8 cellular contexts compared by ENCODE assay signal in genomic region chrX:71365876-71366673, GRCh38. TPM values are rescaled to one million over a fixed set of nuclear protein-coding genes. Genes with fewer than 3 reads are reported as not detected.
DNase-seq lines count a peak whose midpoint lies in the region; ATAC-seq and TF ChIP-seq lines count a peak whose summit lies in the region.

Gene TAF1, plus strand, starts transcription at chrX:71366357. Its CDS starts 18 bp downstream, at chrX:71366375.

- no peak for TF ChIP-seq CTCF in GM10248 (IDR thresholded peaks at IDR 0.05; ENCODE audit: control extremely low read depth, extremely low read depth, low read depth, missing control alignments)

- peaks cover 30% of the 10 kb centered on the region for H3K4me1 Mint-ChIP-seq in activated naive CD8-positive, alpha-beta T cell (ENCODE audit: low read depth)

- H3K36me3 Mint-ChIP-seq in activated naive CD8-positive, alpha-beta T cell, result no peaks in the 10 kb centered on the region

- CTCF ChIA-PET in GM10248 (lab: Yijun Ruan, JAX), result interaction anchor here (1.0 kb wide), 1 partner anchor 112 kb away, joined by 3 read pairs; the partner anchor contains the start of gene ZMYM3

- peak within 1 kb of the TSS; percentile 98 for H3K27ac Mint-ChIP-seq in activated naive CD8-positive, alpha-beta T cell

- H3K27me3 Mint-ChIP-seq in activated naive CD8-positive, alpha-beta T cell, result no peaks in the 10 kb centered on the region

- DNase-seq in GM10248 (ENCODE audit: extremely low spot score) (peak; percentile 90), NCI-H1105 (lab: John Stamatoyannopoulos, UW) (peak; percentile 92), SKM-1 treated with dmso at 0.1 percent for 144 hours (lab: John Stamatoyannopoulos, UW; ENCODE audit: unreplicated experiment) (peak; percentile 93), glomerular endothelial cell (ENCODE audit: extremely low read depth, low read depth, low spot score) (peak; percentile 81), occipital lobe (lab: John Stamatoyannopoulos, UW) (peak; percentile 88)

- POLR2A ChIA-PET in GM10248 (lab: Yijun Ruan, JAX), result interaction anchor here (0.5 to 1.4 kb wide), 13 partner anchors 9 to 367 kb away, joined by 3 to 12 read pairs (median 3); partner anchors contain the start of gene NONO

- peak within 1 kb of the TSS; percentile 98 for H3K4me3 Mint-ChIP-seq in activated naive CD8-positive, alpha-beta T cell

- peak within 1 kb of the TSS; percentile 74 for H3K27ac ChIP-seq in temporal lobe (ENCODE audit: low read depth, low read length)

- no peaks in the 10 kb centered on the region for H3K9me3 Mint-ChIP-seq in activated naive CD8-positive, alpha-beta T cell (ENCODE audit: low read depth)

- peak; percentile 86 for ATAC-seq in HG02623 (IDR thresholded peaks at IDR 0.05; ENCODE audit: unreplicated experiment)

RNA-seq across cellular contexts. Expression of gene TAF1, which starts in this region (rescaled TPM):
- 34.8 and 42.4 TPM in 2 replicates for total RNA-seq in glomerular endothelial cell
- total RNA-seq in occipital lobe, result 56.9 TPM
- 43.8 TPM for total RNA-seq in temporal lobe

Comparison
In these comparisons a context has a peak if more than half of its experiments do, and no peak if none do; other contexts are left out.
1. Peak in every context shown above with its lines: DNase-seq, ATAC-seq and H3K27ac ChIP-seq.